1 cellular context compared by ENCODE assay signal in genomic region chr11:31826530-31827438, GRCh38.
TF ChIP-seq lines count a peak whose summit lies in the region.

No MANE protein-coding gene starts in this region.

TF ChIP-seq in H1, 55 proteins besides CTCF, POLR2A, EP300 and RAD21 (continued from another document):
- peak; percentile 76 for TF ChIP-seq CTBP2 (IDR thresholded peaks at IDR 0.05; ENCODE audit: borderline replicate concordance, insufficient read depth, insufficient read length, low read length)
- TF ChIP-seq SAP30 (IDR thresholded peaks at IDR 0.05; ENCODE audit: insufficient read depth, insufficient replicate concordance, low read length): no peak
- no peak for TF ChIP-seq GABPA (IDR thresholded peaks at IDR 0.05; ENCODE audit: borderline replicate concordance, insufficient read depth, low read length)
- no peak for TF ChIP-seq TAF1 (IDR thresholded peaks at IDR 0.05; ENCODE audit: low read depth, low read length)
- TF ChIP-seq CREB1 (IDR thresholded peaks at IDR 0.05): peak; percentile 59; the same call in 1 of the 2 replicates
- peak; percentile 91 for TF ChIP-seq SUZ12 (IDR thresholded peaks at IDR 0.05; ENCODE audit: low read length)
- peak; percentile 79 for TF ChIP-seq EZH2 (IDR thresholded peaks at IDR 0.05; ENCODE audit: low read depth, low read length, severe bottlenecking)
- no peak for TF ChIP-seq TBP (IDR thresholded peaks at IDR 0.05; ENCODE audit: low read depth, low read length)
- TF ChIP-seq RBBP5 (IDR thresholded peaks at IDR 0.05; ENCODE audit: borderline replicate concordance, low read depth, low read length): no peak
- no peak for TF ChIP-seq NANOG (IDR thresholded peaks at IDR 0.05; ENCODE audit: insufficient read depth, low read depth, low read length, poor library complexity, severe bottlenecking)
- no peak for TF ChIP-seq USF2 (IDR thresholded peaks at IDR 0.05; ENCODE audit: low read length)
- no peak for TF ChIP-seq YY1 (IDR thresholded peaks at IDR 0.05; ENCODE audit: low read depth, low read length)
- TF ChIP-seq SIN3A (conservative IDR thresholded peaks at IDR 0.05 in 1 of 2, IDR thresholded peaks at IDR 0.05 in 1 of 2; ENCODE audit: low read depth in 1 of 2, low read length in 2 of 2): 0 out of 4 replicates have a peak, but pooled peaks of 1 of the 2 experiments have one; percentile 39
